29 cellular contexts compared by ENCODE assay signal in genomic region chr19:46502891-46503290, GRCh38. TPM values are rescaled to one million over a fixed set of nuclear protein-coding genes. Genes with fewer than 3 reads are reported as not detected.
"Had no signal": no experiment of that assay in that cellular context is flagged by ENCODE, and none has a peak within 500 bp of the region (broad histone marks: within the 10 kb centered on the region; RNA-seq: fewer than 3 reads in every experiment).

No MANE protein-coding gene starts in this region.

- H3K27ac ChIP-seq: ovary, parathyroid adenoma, psoas muscle, right lobe of liver, sigmoid colon, stomach, thoracic aorta, thyroid gland, tibial nerve, upper lobe of left lung, vagina had no signal

- H3K9ac ChIP-seq: parathyroid adenoma had no signal

- H3K9me3 ChIP-seq: ovary, psoas muscle, right lobe of liver, thoracic aorta, thyroid gland, upper lobe of left lung, vagina had no signal

- H3K79me2 ChIP-seq: parathyroid adenoma had no signal

- H2AFZ ChIP-seq: parathyroid adenoma had no signal

- H3K27me3 ChIP-seq: ovary, right lobe of liver, sigmoid colon, thyroid gland, tibial nerve, upper lobe of left lung, vagina had no signal

- H3K27ac Mint-ChIP-seq: naive thymus-derived CD8-positive, alpha-beta T cell; natural killer cell treated with Interleukin-12 subunit alpha and Interleukin-12 subunit beta and Interleukin-15 and Interleukin-18, amount 100 ng/mL, for 72 hours; nephron progenitor cell; progenitor cell of endocrine pancreas; stimulated activated effector memory CD8-positive, alpha-beta T cell treated with anti-CD3 and anti-CD28 coated beads, Interleukin-12 subunit alpha, Interleukin-12 subunit beta, amount 100 ng/mL, for 72 hours; stimulated activated naive B cell treated with anti-CD40 and anti-IgM and Interleukin-4, amounts not matched to agents 10 μg/mL and 1 μg/mL and 100 μg/mL, for 72 hours; stimulated activated naive CD8-positive, alpha-beta T cell treated with anti-CD3 and anti-CD28 coated beads, Interleukin-15, Interleukin-2, amounts not matched to agents 100 ng/mL and 50 ng/mL, for 24 hours had no signal

- H3K36me3 ChIP-seq: ovary, right lobe of liver, sigmoid colon, stomach, thoracic aorta, thyroid gland, tibial nerve, upper lobe of left lung, vagina had no signal

- H3K9me3 Mint-ChIP-seq: naive B cell; naive thymus-derived CD8-positive, alpha-beta T cell; natural killer cell treated with Interleukin-12 subunit alpha and Interleukin-12 subunit beta and Interleukin-15 and Interleukin-18, amount 100 ng/mL, for 72 hours; stimulated activated effector memory CD8-positive, alpha-beta T cell treated with anti-CD3 and anti-CD28 coated beads, Interleukin-12 subunit alpha, Interleukin-12 subunit beta, amount 100 ng/mL, for 72 hours; stimulated activated naive B cell treated with anti-CD40 and anti-IgM and Interleukin-4, amounts not matched to agents 10 μg/mL and 1 μg/mL and 100 μg/mL, for 72 hours; stimulated activated naive CD8-positive, alpha-beta T cell treated with anti-CD3 and anti-CD28 coated beads, Interleukin-15, Interleukin-2, amounts not matched to agents 100 ng/mL and 50 ng/mL, for 24 hours had no signal

- H3K4me3 ChIP-seq: ovary, psoas muscle, right lobe of liver, sigmoid colon, stomach, thoracic aorta, thyroid gland, tibial nerve, upper lobe of left lung, vagina had no signal

- H3K4me3 Mint-ChIP-seq: naive B cell; naive thymus-derived CD8-positive, alpha-beta T cell; natural killer cell treated with Interleukin-12 subunit alpha and Interleukin-12 subunit beta and Interleukin-15 and Interleukin-18, amount 100 ng/mL, for 72 hours; nephron progenitor cell; stimulated activated effector memory CD8-positive, alpha-beta T cell treated with anti-CD3 and anti-CD28 coated beads, Interleukin-12 subunit alpha, Interleukin-12 subunit beta, amount 100 ng/mL, for 72 hours; stimulated activated naive B cell treated with anti-CD40 and anti-IgM and Interleukin-4, amounts not matched to agents 10 μg/mL and 1 μg/mL and 100 μg/mL, for 72 hours; stimulated activated naive CD8-positive, alpha-beta T cell treated with anti-CD3 and anti-CD28 coated beads, Interleukin-15, Interleukin-2, amounts not matched to agents 100 ng/mL and 50 ng/mL, for 24 hours had no signal

- H3K4me1 ChIP-seq: parathyroid adenoma, psoas muscle, right lobe of liver, sigmoid colon, stomach, thyroid gland, tibial nerve, upper lobe of left lung, vagina had no signal

- H3K36me3 Mint-ChIP-seq: naive B cell; naive thymus-derived CD8-positive, alpha-beta T cell; natural killer cell treated with Interleukin-12 subunit alpha and Interleukin-12 subunit beta and Interleukin-15 and Interleukin-18, amount 100 ng/mL, for 72 hours; stimulated activated effector memory CD8-positive, alpha-beta T cell treated with anti-CD3 and anti-CD28 coated beads, Interleukin-12 subunit alpha, Interleukin-12 subunit beta, amount 100 ng/mL, for 72 hours; stimulated activated naive B cell treated with anti-CD40 and anti-IgM and Interleukin-4, amounts not matched to agents 10 μg/mL and 1 μg/mL and 100 μg/mL, for 72 hours had no signal

- H3K4me1 Mint-ChIP-seq: stimulated activated effector memory CD8-positive, alpha-beta T cell treated with anti-CD3 and anti-CD28 coated beads, Interleukin-12 subunit alpha, Interleukin-12 subunit beta, amount 100 ng/mL, for 72 hours had no signal

- DNase-seq: naive B cell; naive thymus-derived CD8-positive, alpha-beta T cell; nephron progenitor cell; occipital lobe; ovary; posterior cingulate gyrus; psoas muscle; right cardiac atrium; right lobe of liver; sigmoid colon; small intestine; stimulated activated CD4-positive, alpha-beta T cell treated with anti-CD3 and anti-CD28 coated beads, Interleukin-15, amount 100 ng/mL, for 24 hours; stimulated activated CD4-positive, alpha-beta T cell treated with anti-CD3 and anti-CD28 coated beads, Interleukin-2, amount 100 ng/mL, for 24 hours; stimulated activated CD4-positive, alpha-beta T cell treated with anti-CD3 and anti-CD28 coated beads, Interleukin-2, amount 100 ng/mL, for 48 hours; stimulated activated CD4-positive, alpha-beta T cell treated with anti-CD3 and anti-CD28 coated beads, Interleukin-4, amount 100 ng/mL, for 24 hours; stimulated activated naive B cell treated with anti-CD40 and anti-IgM and Interleukin-4, amounts not matched to agents 10 μg/mL and 1 μg/mL and 100 μg/mL, for 72 hours; stimulated activated naive CD4-positive, alpha-beta T cell treated with Interleukin-2 at 50 U/mL for 16 hours; stomach; thyroid gland; trophoblast cell; upper lobe of left lung had no signal

RNA-seq across cellular contexts. Expression of gene PNMA8B, which starts 7.2 kb away (rescaled TPM):
- total RNA-seq: natural killer cell treated with Interleukin-12 subunit alpha and Interleukin-12 subunit beta and Interleukin-15 and Interleukin-18, amount 100 ng/mL, for 72 hours had no signal

RNA-seq across cellular contexts. Expression of gene PNMA8A, which starts 31.5 kb away (rescaled TPM):
- total RNA-seq: natural killer cell treated with Interleukin-12 subunit alpha and Interleukin-12 subunit beta and Interleukin-15 and Interleukin-18, amount 100 ng/mL, for 72 hours had no signal
- polyA plus RNA-seq: naive thymus-derived CD8-positive, alpha-beta T cell had no signal
